In the genomic region with DNA sequence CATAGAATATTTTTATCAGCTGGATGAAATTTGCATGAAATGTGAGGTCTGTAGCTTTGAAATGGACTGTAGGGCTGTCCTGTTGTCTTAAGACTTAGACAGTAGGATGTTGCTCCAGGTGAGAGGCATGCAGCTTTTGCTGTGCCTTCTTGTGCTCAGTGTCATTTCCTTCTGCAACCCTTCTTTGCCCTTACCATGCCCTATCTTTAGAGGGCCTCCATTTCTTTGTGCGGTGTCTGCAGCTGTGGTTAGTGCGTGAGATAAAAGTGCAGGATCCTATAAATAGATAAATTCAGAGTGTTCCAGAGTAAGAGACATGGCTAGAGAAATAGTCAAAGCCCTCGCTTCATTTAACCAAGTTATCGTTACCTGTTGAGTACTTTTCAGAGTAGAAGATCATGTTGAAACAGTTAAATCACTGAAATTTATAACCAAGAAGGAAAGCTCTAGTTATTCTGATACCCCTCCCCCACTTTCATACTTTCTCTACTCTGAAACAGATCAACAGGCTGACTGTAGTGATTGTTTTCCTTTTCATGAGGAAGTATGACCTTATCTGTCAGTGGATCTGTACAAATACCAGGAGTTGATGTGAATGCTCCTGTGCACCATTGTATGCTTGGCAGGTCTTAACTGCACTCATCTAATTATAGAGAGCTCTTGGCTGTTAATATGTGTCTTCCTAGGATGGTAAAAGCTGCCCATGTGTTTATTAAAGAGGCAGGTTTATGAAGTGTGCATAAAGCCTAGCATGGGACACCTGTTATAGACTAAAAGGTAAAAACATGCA, we compare ENCODE assay signal across 9 cellular contexts. TPM values are rescaled to one million over a fixed set of nuclear protein-coding genes. Genes with fewer than 3 reads are reported as not detected.
DNase-seq lines count a peak whose midpoint lies in the region; ATAC-seq and TF ChIP-seq lines count a peak whose summit lies in the region.
"Had no signal": no experiment of that assay in that cellular context is flagged by ENCODE, and none has a peak within 500 bp of the region (broad histone marks: within the 10 kb centered on the region; RNA-seq: fewer than 3 reads in every experiment).

No MANE protein-coding gene starts in this region.

- H2BK20ac ChIP-seq in IMR-90 (ENCODE audit: low read depth, low read length): no peak overlapping the region

- no peak overlapping the region for H4K91ac ChIP-seq in IMR-90 (ENCODE audit: insufficient read depth, low read depth, low read length)

- H3K9me1 ChIP-seq in IMR-90 (ENCODE audit: insufficient read depth, low read length): no peaks in the 10 kb centered on the region

- H3K9me3 ChIP-seq in CD8-positive, alpha-beta T cell (ENCODE audit: low read length): no peaks in the 10 kb centered on the region
- H3K9me3 ChIP-seq in IMR-90 (ENCODE audit: control insufficient read depth, insufficient read depth, low read length) (no peaks in the 10 kb centered on the region), SJCRH30 (replicated peaks) (no peaks in the 10 kb centered on the region)

- CTCF ChIA-PET in CD8-positive, alpha-beta T cell (lab: Charles Lee): interaction anchor here (1.0 to 1.4 kb wide), 4 partner anchors 9 to 24 kb away, joined by 3 to 5 read pairs (median 4); no protein-coding TSS in a partner anchor
- CTCF ChIA-PET in IMR-90 (lab: Yijun Ruan, JAX): interaction anchor here (0.6 to 1.7 kb wide), 2 partner anchors 9 to 24 kb away, joined by 4 read pairs; no protein-coding TSS in a partner anchor

- no peaks in the 10 kb centered on the region for H3K27me3 ChIP-seq in CD8-positive, alpha-beta T cell (ENCODE audit: insufficient read depth, low read length)
- H3K27me3 ChIP-seq in IMR-90 (ENCODE audit: control insufficient read depth, insufficient read depth, low read length): no peaks in the 10 kb centered on the region
- no peaks in the 10 kb centered on the region for H3K27me3 ChIP-seq in SJCRH30

- DNase-seq in CD8-positive, alpha-beta T cell: peak in 1 of 7 experiments; percentile 7
- DNase-seq in IMR-90 (no peak), amniotic epithelial cell (ENCODE audit: low read depth) (peak; percentile 32), myocyte (ENCODE audit: low read depth) (peak; percentile 59), SJCRH30 (no peak)
- DNase-seq: NCI-H82, nephron progenitor cell had no signal

- TF ChIP-seq POLR2A in IMR-90 (IDR thresholded peaks at IDR 0.05; ENCODE audit: low read depth, low read length): no peak

- no peak overlapping the region for H4K5ac ChIP-seq in IMR-90 (ENCODE audit: low read depth, low read length)

- in situ Hi-C loops in IMR-90 (cut with MboI; ENCODE audit: low sequenced_read_pairs): no loop called here

- no peak overlapping the region for H4K8ac ChIP-seq in IMR-90 (ENCODE audit: low read depth in 2 of 2, low read length in 2 of 2)

- no peak overlapping the region for H3K4me3 ChIP-seq in CD8-positive, alpha-beta T cell (ENCODE audit: low read depth, low read length)
- H3K4me3 ChIP-seq in IMR-90 (ENCODE audit: insufficient read depth, low read depth, low read length) (no peak overlapping the region), SJCRH30 (no peak overlapping the region)

- H3K36me3 Mint-ChIP-seq in CD8-positive, alpha-beta T cell: peaks cover 71% of the 10 kb centered on the region

- H3K27ac Mint-ChIP-seq in CD8-positive, alpha-beta T cell: peak overlapping the region; percentile 28

- H2BK5ac ChIP-seq in IMR-90 (ENCODE audit: low read depth, low read length, poor library complexity, severe bottlenecking): no peak overlapping the region

- no peak for TF ChIP-seq CTCF in CD8-positive, alpha-beta T cell (IDR thresholded peaks at IDR 0.05)
- no peak for TF ChIP-seq CTCF in IMR-90 (conservative IDR thresholded peaks at IDR 0.05; ENCODE audit: low read depth, low read length)

- peaks cover 23% of the 10 kb centered on the region for H3K4me1 Mint-ChIP-seq in CD8-positive, alpha-beta T cell (ENCODE audit: low read depth)
- H3K4me1 Mint-ChIP-seq: nephron progenitor cell had no signal

- H3K14ac ChIP-seq in IMR-90 (replicated peaks; ENCODE audit: low read depth, low read length): no peak overlapping the region

- no peak overlapping the region for H3K27ac ChIP-seq in CD8-positive, alpha-beta T cell (ENCODE audit: low read depth, low read length)
- H3K27ac ChIP-seq in IMR-90 (ENCODE audit: insufficient read depth, low read length) (no peak overlapping the region), SJCRH30 (no peak overlapping the region)

- no peak overlapping the region for H3K23ac ChIP-seq in IMR-90 (ENCODE audit: low read depth, low read length)

- H4K20me1 ChIP-seq in IMR-90 (ENCODE audit: insufficient read depth, low read length): peaks cover 16% of the 10 kb centered on the region

- no peak for TF ChIP-seq RAD21 in IMR-90 (IDR thresholded peaks at IDR 0.05; ENCODE audit: low read length)

- intact Hi-C loops in CD8-positive, alpha-beta T cell (cut with DNase I, micrococcal nuclease): no loop called here
- intact Hi-C loops in IMR-90 (cut with micrococcal nuclease): no loop called here

- no CpG with 5 or more reads among the region's 4 CpGs for WGBS in IMR-90 (ENCODE audit: extremely low coverage in 2 of 2, insufficient read length in 1 of 2), 2 experiments

- no peak overlapping the region for H2BK120ac ChIP-seq in IMR-90 (ENCODE audit: low read depth, low read length)

- H3K9me3 Mint-ChIP-seq in CD8-positive, alpha-beta T cell: no peaks in the 10 kb centered on the region
- H3K9me3 Mint-ChIP-seq: nephron progenitor cell had no signal

- no peak overlapping the region for H3K4me3 Mint-ChIP-seq in CD8-positive, alpha-beta T cell
- H3K4me3 Mint-ChIP-seq: nephron progenitor cell had no signal

- peaks cover 17% of the 10 kb centered on the region for H3K4me1 ChIP-seq in CD8-positive, alpha-beta T cell (ENCODE audit: insufficient read depth, low read length)
- H3K4me1 ChIP-seq in IMR-90 (ENCODE audit: control insufficient read depth, insufficient read depth, low read length) (no peaks in the 10 kb centered on the region), SJCRH30 (no peaks in the 10 kb centered on the region)

- peaks cover 40% of the 10 kb centered on the region for H3K36me3 ChIP-seq in CD8-positive, alpha-beta T cell (ENCODE audit: insufficient read depth, low read length)
- H3K36me3 ChIP-seq in IMR-90 (ENCODE audit: control insufficient read depth, insufficient read depth, low read length): peaks cover 48% of the 10 kb centered on the region
- H3K36me3 ChIP-seq in SJCRH30: peaks cover 76% of the 10 kb centered on the region

- no peaks in the 10 kb centered on the region for H3K27me3 Mint-ChIP-seq in CD8-positive, alpha-beta T cell (ENCODE audit: low read depth)

- no peak overlapping the region for H2BK15ac ChIP-seq in IMR-90 (ENCODE audit: low read depth, low read length)

- dilution Hi-C loops in IMR-90 (cut with HindIII; ENCODE audit: low sequenced_read_pairs, unreplicated experiment): no loop called here

- BruUV-seq in IMR-90 (replicated peaks; lab: Mats Ljungman, UMichigan): no TSS peak

- H3K9ac ChIP-seq in IMR-90 (ENCODE audit: low read depth, low read length): no peak overlapping the region

- ATAC-seq in CD8-positive, alpha-beta T cell: no peak
- ATAC-seq in IMR-90 (ENCODE audit: low read depth): peak; percentile 31; the same call in 1 of the 2 replicates
- no peak for ATAC-seq in GM21825 (IDR thresholded peaks at IDR 0.05; ENCODE audit: unreplicated experiment)
- ATAC-seq in GM18907 (IDR thresholded peaks at IDR 0.05; ENCODE audit: unreplicated experiment): no peak

- no peak overlapping the region for H2AFZ ChIP-seq in IMR-90 (replicated peaks; ENCODE audit: low read length, poor library complexity)

- H2AK5ac ChIP-seq in IMR-90 (ENCODE audit: low read depth, low read length): no peak overlapping the region

- no peak overlapping the region for H3K4ac ChIP-seq in IMR-90 (ENCODE audit: low read depth, low read length)

- H3K79me1 ChIP-seq in IMR-90 (ENCODE audit: low read depth in 1 of 2, low read length in 2 of 2): peaks cover 18 to 55% of the 10 kb centered on the region in 2 experiments

- no peak overlapping the region for H3K18ac ChIP-seq in IMR-90 (ENCODE audit: low read depth, low read length)

- no peak overlapping the region for H2AK9ac ChIP-seq in IMR-90 (replicated peaks; ENCODE audit: low read depth, low read length, poor library complexity)

- no peak overlapping the region for H3K4me2 ChIP-seq in IMR-90 (ENCODE audit: low read depth, low read length)

- POLR2A ChIA-PET in CD8-positive, alpha-beta T cell (lab: Charles Lee): no interaction called here
- POLR2A ChIA-PET in IMR-90 (lab: Charles Lee; ENCODE audit: unreplicated experiment): no interaction called here

- H3K56ac ChIP-seq in IMR-90 (ENCODE audit: extremely low read depth, insufficient read depth, low read length): no peak overlapping the region

TF ChIP-seq in IMR-90, 13 proteins besides CTCF, POLR2A, EP300 and RAD21 (continues in another document):
- TF ChIP-seq FOS (IDR thresholded peaks at IDR 0.05; ENCODE audit: low read depth, low read length) (no peak), MAZ (IDR thresholded peaks at IDR 0.05; ENCODE audit: borderline replicate concordance, low read depth, low read length) (no peak), BHLHE40 (IDR thresholded peaks at IDR 0.05; ENCODE audit: low read depth, low read length) (no peak), RFX5 (IDR thresholded peaks at IDR 0.05; ENCODE audit: low read depth, low read length) (no peak), ELK1 (IDR thresholded peaks at IDR 0.05; ENCODE audit: borderline replicate concordance, low read depth, low read length) (no peak), RCOR1 (IDR thresholded peaks at IDR 0.05; ENCODE audit: insufficient replicate concordance, low read length) (no peak), MXI1 (IDR thresholded peaks at IDR 0.05; ENCODE audit: borderline replicate concordance, low read depth, low read length) (no peak), SMC3 (IDR thresholded peaks at IDR 0.05; ENCODE audit: low read depth, low read length) (no peak), NFE2L2 (IDR thresholded peaks at IDR 0.05; ENCODE audit: low read depth, low read length) (no peak), MAFK (IDR thresholded peaks at IDR 0.05; ENCODE audit: low read depth, low read length) (no peak)

RNA-seq across cellular contexts. Expression of gene EIF3J, which starts 18.2 kb away (rescaled TPM):
- 10 to 100 TPM; 63.7 to 68.9 TPM for total RNA-seq in CD8-positive, alpha-beta T cell
- total RNA-seq in IMR-90 (2012; rRNA removed) (51.6 and 57.2 TPM in 2 replicates), myocyte (39.7 and 55.4 TPM in 2 replicates)
- polyA plus RNA-seq in IMR-90 (2012; rRNA removed): 43.7 and 59.9 TPM in 2 replicates
- 6.5 and 7.7 TPM in 2 replicates for polyA plus RNA-seq in IMR-90 (2012; cell fraction: cytosol; rRNA removed)
- 3.0 and 35.6 TPM in 2 replicates for polyA plus RNA-seq in IMR-90 (2012; cell fraction: nucleus; rRNA removed; ENCODE audit: low replicate concordance)
- 67.5 TPM for polyA plus RNA-seq in myocyte (2012)
- total RNA-seq in SJCRH30 (2014; rRNA removed; shearing (Covaris generic)): 84.0 and 96.4 TPM in 2 replicates

Comparison
In these comparisons a context has a peak if more than half of its experiments do, and no peak if none do; other contexts are left out.
1. DNase-seq: peak in amniotic epithelial cell (single experiment) and myocyte (single experiment); none in IMR-90 (single experiment) and SJCRH30 (0 of 2).